22 cellular contexts compared by ENCODE assay signal in the genomic region with DNA sequence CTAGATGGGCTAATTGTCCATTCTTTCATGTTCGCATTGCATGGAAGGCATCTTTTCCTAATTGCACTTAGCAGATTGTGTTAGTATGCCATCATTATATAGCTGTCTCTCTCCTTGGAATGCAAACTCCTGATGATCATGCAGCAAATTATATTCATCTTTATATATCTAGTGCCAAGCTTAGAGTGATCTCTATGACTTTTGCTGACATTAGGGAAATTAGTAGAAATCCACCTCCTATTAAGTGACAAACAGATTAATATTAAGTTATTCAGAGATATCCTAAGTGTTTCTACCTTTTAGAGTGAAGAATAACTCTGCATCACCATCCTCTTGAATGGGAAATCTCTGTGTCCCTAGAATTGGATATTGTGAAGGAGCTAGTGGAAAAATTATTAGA.
"Had no signal": no experiment of that assay in that cellular context is flagged by ENCODE, and none has a peak within 500 bp of the region (broad histone marks: within the 10 kb centered on the region; RNA-seq: fewer than 3 reads in every experiment).

No MANE protein-coding gene starts in this region.

- ATAC-seq: foreskin keratinocyte, gastroesophageal sphincter, heart left ventricle, left cardiac atrium, left ventricle myocardium superior, lower lobe of right lung, mucosa of descending colon had no signal

- H3K4me1 ChIP-seq: esophagus muscularis mucosa, foreskin keratinocyte, gastroesophageal sphincter, heart left ventricle, left lung, lower lobe of right lung had no signal

- H3K27ac ChIP-seq: coronary artery, dorsolateral prefrontal cortex, esophagus muscularis mucosa, foreskin keratinocyte, gastroesophageal sphincter, heart left ventricle, left lung, lower lobe of right lung had no signal

- H3K27me3 ChIP-seq: dorsolateral prefrontal cortex, esophagus muscularis mucosa, foreskin keratinocyte, gastroesophageal sphincter, heart left ventricle, left lung had no signal

- H3K4me1 Mint-ChIP-seq: mesothelial cell of epicardium had no signal

- FAIRE-seq: colon, endothelial cell of umbilical vein, frontal cortex, islet of Langerhans, keratinocyte had no signal

- H3K9me3 ChIP-seq: esophagus muscularis mucosa, gastroesophageal sphincter, lower lobe of right lung had no signal

- H3K4me3 Mint-ChIP-seq: mesothelial cell of epicardium had no signal

- H3K36me3 ChIP-seq: esophagus muscularis mucosa, gastroesophageal sphincter, heart left ventricle, left lung, lower lobe of right lung had no signal

- DNase-seq: dermis blood vessel endothelial cell; dorsolateral prefrontal cortex; effector CD4-positive, alpha-beta T cell; effector memory CD4-positive, alpha-beta T cell; foreskin keratinocyte; heart left ventricle; hippocampal formation; left cardiac atrium; left lung; left ventricle myocardium superior; lower lobe of right lung; mesenchymal stem cell; mucosa of descending colon had no signal

- H3K4me3 ChIP-seq: coronary artery, dorsolateral prefrontal cortex, esophagus muscularis mucosa, gastroesophageal sphincter, heart left ventricle, left lung, lower lobe of right lung, mucosa of descending colon had no signal

- H3K36me3 Mint-ChIP-seq: mesothelial cell of epicardium had no signal

- H3K27ac Mint-ChIP-seq: mesothelial cell of epicardium had no signal
